Comparison of ENCODE assay signal across 8 cellular contexts in genomic region chr19:37506387-37507166, GRCh38. TPM values are rescaled to one million over a fixed set of nuclear protein-coding genes. Genes with fewer than 3 reads are reported as not detected.
DNase-seq lines count a peak whose midpoint lies in the region; TF ChIP-seq lines count a peak whose summit lies in the region.

TSS of gene ZNF793 (plus strand) at chr19:37506939. CDS start at chr19:37523440, 16,501 bp downstream.

- H3K9me3 ChIP-seq in iPS DF 6.9 (ENCODE audit: control insufficient read depth, insufficient read depth, low read length): no peaks in the 10 kb centered on the region
- H3K9me3 ChIP-seq in vagina: no peaks in the 10 kb centered on the region

- DNase-seq in GM13976 (ENCODE audit: low spot score): peak; percentile 66
- peak; percentile 11 for DNase-seq in LHCN-M2 (ENCODE audit: low read depth)
- DNase-seq in T-helper 2 cell: peak; percentile 49 to 88 (median 75)
- peak; percentile 95 for DNase-seq in astrocyte of the hippocampus (ENCODE audit: low read depth, low spot score)
- DNase-seq in iPS DF 6.9 (ENCODE audit: low read depth, low spot score): peak; percentile 70
- peak; percentile 62 for DNase-seq in retinal pigment epithelial cell (ENCODE audit: low read depth)
- peak in 1 of 2 donors; percentile 86 for DNase-seq in vagina (ENCODE audit: extremely low spot score in 2 of 2)
- DNase-seq in AML-193 (lab: John Stamatoyannopoulos, UW): no peak

- H3K27me3 ChIP-seq in iPS DF 6.9 (ENCODE audit: control insufficient read depth, insufficient read depth, low read length): no peaks in the 10 kb centered on the region
- no peaks in the 10 kb centered on the region for H3K27me3 ChIP-seq in vagina

- H3K4me3 ChIP-seq in iPS DF 6.9 (ENCODE audit: low read length): peak within 1 kb of the TSS; percentile 83
- H3K4me3 ChIP-seq in retinal pigment epithelial cell (ENCODE audit: low read length): peak within 1 kb of the TSS; percentile 97
- peak within 1 kb of the TSS; percentile 63 to 74 for H3K4me3 ChIP-seq in vagina

- no peak for TF ChIP-seq POLR2A in vagina (IDR thresholded peaks at IDR 0.05)

- in situ Hi-C loops in GM13976 (cut with MboI; ENCODE audit: low sequenced_read_pairs, unreplicated experiment): no loop called here

- no CpG with 5 or more reads among the region's 40 CpGs for WGBS in iPS DF 6.9 (ENCODE audit: insufficient coverage, insufficient read length)

- TF ChIP-seq CTCF in GM13976 (IDR thresholded peaks at IDR 0.05; ENCODE audit: borderline replicate concordance, control extremely low read depth, extremely low read depth, insufficient read depth, missing control alignments) (no peak), retinal pigment epithelial cell (conservative IDR thresholded peaks at IDR 0.05; ENCODE audit: low read depth, low read length) (no peak), vagina (IDR thresholded peaks at IDR 0.05) (no peak)

- H3K36me3 ChIP-seq in iPS DF 6.9 (ENCODE audit: control insufficient read depth, insufficient read depth, low read length) (no peaks in the 10 kb centered on the region), vagina (peaks cover 0 to 5% of the 10 kb centered on the region in 2 donors)

- no peak within 1 kb of the TSS for H3K27ac ChIP-seq in iPS DF 6.9 (ENCODE audit: low read length)
- peak within 1 kb of the TSS; percentile 87 for H3K27ac ChIP-seq in vagina

- H3K4me1 ChIP-seq in iPS DF 6.9 (ENCODE audit: control insufficient read depth, insufficient read depth, low read length) (no peaks in the 10 kb centered on the region), vagina (peaks cover 6% of the 10 kb centered on the region)

- intact Hi-C loops in vagina (cut with DNase I): no loop called here

RNA-seq across cellular contexts. Expression of gene ZNF793, which starts in this region (rescaled TPM):
- total RNA-seq in LHCN-M2 (2014; rRNA removed) (1.4 and 1.6 TPM in 2 replicates), vagina (3.7 TPM)
- 0.24 TPM for polyA plus RNA-seq in LHCN-M2 (2012)

Comparison
In these comparisons a context has a peak if more than half of its experiments do, and no peak if none do; other contexts are left out.
1. DNase-seq: peak in GM13976 (single experiment), LHCN-M2 (single experiment), T-helper 2 cell (5 of 5), astrocyte of the hippocampus (single experiment), iPS DF 6.9 (single experiment) and retinal pigment epithelial cell (single experiment); none in AML-193 (0 of 2).
2. Peak in every context shown above with its lines, with median percentiles within 50 percentile points of each other: H3K4me3 ChIP-seq.